In genomic region chr4:159432436-159432835, GRCh38 we compare ENCODE assay signal across 29 cellular contexts.
"Had no signal": no experiment of that assay in that cellular context is flagged by ENCODE, and none has a peak within 500 bp of the region (broad histone marks: within the 10 kb centered on the region; RNA-seq: fewer than 3 reads in every experiment).

No MANE protein-coding gene starts in this region.

- H3K9me3 Mint-ChIP-seq: naive thymus-derived CD8-positive, alpha-beta T cell; natural killer cell treated with Interleukin-12 subunit alpha and Interleukin-12 subunit beta and Interleukin-15 and Interleukin-18, amount 100 ng/mL, for 72 hours; nephron progenitor cell; neural crest cell; stimulated activated effector memory CD8-positive, alpha-beta T cell treated with anti-CD3 and anti-CD28 coated beads, Interleukin-12 subunit alpha, Interleukin-12 subunit beta, amount 100 ng/mL, for 72 hours; stimulated activated naive B cell treated with anti-CD40 and anti-IgM and Interleukin-4, amounts not matched to agents 10 μg/mL and 1 μg/mL and 100 μg/mL, for 72 hours; stimulated activated naive CD8-positive, alpha-beta T cell treated with anti-CD3 and anti-CD28 coated beads, Interleukin-15, Interleukin-2, amounts not matched to agents 100 ng/mL and 50 ng/mL, for 24 hours had no signal

- DNase-seq: naive thymus-derived CD8-positive, alpha-beta T cell; nephron progenitor cell; occipital lobe; ovary; posterior cingulate gyrus; psoas muscle; right cardiac atrium; right lobe of liver; sigmoid colon; small intestine; stimulated activated CD4-positive, alpha-beta T cell treated with anti-CD3 and anti-CD28 coated beads, Interleukin-15, amount 100 ng/mL, for 24 hours; stimulated activated CD4-positive, alpha-beta T cell treated with anti-CD3 and anti-CD28 coated beads, Interleukin-2, amount 100 ng/mL, for 24 hours; stimulated activated CD4-positive, alpha-beta T cell treated with anti-CD3 and anti-CD28 coated beads, Interleukin-2, amount 100 ng/mL, for 48 hours; stimulated activated CD4-positive, alpha-beta T cell treated with anti-CD3 and anti-CD28 coated beads, Interleukin-4, amount 100 ng/mL, for 24 hours; stimulated activated naive B cell treated with anti-CD40 and anti-IgM and Interleukin-4, amounts not matched to agents 10 μg/mL and 1 μg/mL and 100 μg/mL, for 72 hours; stimulated activated naive CD4-positive, alpha-beta T cell treated with Interleukin-2 at 50 U/mL for 16 hours; stomach; thyroid gland; trophoblast cell; upper lobe of left lung; uterus had no signal

- H3K79me2 ChIP-seq: parathyroid adenoma had no signal

- FAIRE-seq: small intestine had no signal

- H2AFZ ChIP-seq: parathyroid adenoma had no signal

- H3K9me3 ChIP-seq: ovary, psoas muscle, right lobe of liver, sigmoid colon, stomach, thoracic aorta, thyroid gland, tibial nerve, upper lobe of left lung, uterus had no signal

- H3K4me1 ChIP-seq: parathyroid adenoma, right lobe of liver, sigmoid colon, thyroid gland, uterus had no signal

- H3K27ac ChIP-seq: ovary, parathyroid adenoma, psoas muscle, right lobe of liver, sigmoid colon, stomach, thyroid gland, tibial nerve, upper lobe of left lung, uterus had no signal

- H3K36me3 Mint-ChIP-seq: naive thymus-derived CD8-positive, alpha-beta T cell; natural killer cell treated with Interleukin-12 subunit alpha and Interleukin-12 subunit beta and Interleukin-15 and Interleukin-18, amount 100 ng/mL, for 72 hours; stimulated activated naive B cell treated with anti-CD40 and anti-IgM and Interleukin-4, amounts not matched to agents 10 μg/mL and 1 μg/mL and 100 μg/mL, for 72 hours had no signal

- H3K27ac Mint-ChIP-seq: naive thymus-derived CD8-positive, alpha-beta T cell; natural killer cell treated with Interleukin-12 subunit alpha and Interleukin-12 subunit beta and Interleukin-15 and Interleukin-18, amount 100 ng/mL, for 72 hours; nephron progenitor cell; progenitor cell of endocrine pancreas; stimulated activated effector memory CD8-positive, alpha-beta T cell treated with anti-CD3 and anti-CD28 coated beads, Interleukin-12 subunit alpha, Interleukin-12 subunit beta, amount 100 ng/mL, for 72 hours; stimulated activated naive B cell treated with anti-CD40 and anti-IgM and Interleukin-4, amounts not matched to agents 10 μg/mL and 1 μg/mL and 100 μg/mL, for 72 hours; stimulated activated naive CD8-positive, alpha-beta T cell treated with anti-CD3 and anti-CD28 coated beads, Interleukin-15, Interleukin-2, amounts not matched to agents 100 ng/mL and 50 ng/mL, for 24 hours had no signal

- H3K9ac ChIP-seq: parathyroid adenoma had no signal

- H3K4me3 Mint-ChIP-seq: naive thymus-derived CD8-positive, alpha-beta T cell; natural killer cell treated with Interleukin-12 subunit alpha and Interleukin-12 subunit beta and Interleukin-15 and Interleukin-18, amount 100 ng/mL, for 72 hours; nephron progenitor cell; neural crest cell; stimulated activated effector memory CD8-positive, alpha-beta T cell treated with anti-CD3 and anti-CD28 coated beads, Interleukin-12 subunit alpha, Interleukin-12 subunit beta, amount 100 ng/mL, for 72 hours; stimulated activated naive B cell treated with anti-CD40 and anti-IgM and Interleukin-4, amounts not matched to agents 10 μg/mL and 1 μg/mL and 100 μg/mL, for 72 hours; stimulated activated naive CD8-positive, alpha-beta T cell treated with anti-CD3 and anti-CD28 coated beads, Interleukin-15, Interleukin-2, amounts not matched to agents 100 ng/mL and 50 ng/mL, for 24 hours had no signal

- ATAC-seq: naive thymus-derived CD8-positive, alpha-beta T cell; natural killer cell treated with Interleukin-12 subunit alpha and Interleukin-12 subunit beta and Interleukin-15 and Interleukin-18, amount 100 ng/mL, for 72 hours; psoas muscle; right cardiac atrium; right lobe of liver; stimulated activated effector memory CD8-positive, alpha-beta T cell treated with anti-CD3 and anti-CD28 coated beads, Interleukin-12 subunit alpha, Interleukin-12 subunit beta, amount 100 ng/mL, for 72 hours; stimulated activated naive B cell treated with anti-CD40 and anti-IgM and Interleukin-4, amounts not matched to agents 10 μg/mL and 1 μg/mL and 100 μg/mL, for 72 hours had no signal

- H3K36me3 ChIP-seq: ovary, right lobe of liver, sigmoid colon, stomach, thoracic aorta, thyroid gland, tibial nerve, upper lobe of left lung, uterus had no signal

- H3K4me1 Mint-ChIP-seq: neural crest cell; stimulated activated effector memory CD8-positive, alpha-beta T cell treated with anti-CD3 and anti-CD28 coated beads, Interleukin-12 subunit alpha, Interleukin-12 subunit beta, amount 100 ng/mL, for 72 hours had no signal

- H3K27me3 ChIP-seq: ovary, right lobe of liver, sigmoid colon, stomach, thyroid gland, tibial nerve, upper lobe of left lung, uterus had no signal

- H3K4me3 ChIP-seq: ovary, psoas muscle, right lobe of liver, sigmoid colon, stomach, thoracic aorta, thyroid gland, tibial nerve, upper lobe of left lung, uterus had no signal

- H3K27me3 Mint-ChIP-seq: progenitor cell of endocrine pancreas had no signal
